Comparison of ENCODE assay signal across 8 cellular contexts in the genomic region with DNA sequence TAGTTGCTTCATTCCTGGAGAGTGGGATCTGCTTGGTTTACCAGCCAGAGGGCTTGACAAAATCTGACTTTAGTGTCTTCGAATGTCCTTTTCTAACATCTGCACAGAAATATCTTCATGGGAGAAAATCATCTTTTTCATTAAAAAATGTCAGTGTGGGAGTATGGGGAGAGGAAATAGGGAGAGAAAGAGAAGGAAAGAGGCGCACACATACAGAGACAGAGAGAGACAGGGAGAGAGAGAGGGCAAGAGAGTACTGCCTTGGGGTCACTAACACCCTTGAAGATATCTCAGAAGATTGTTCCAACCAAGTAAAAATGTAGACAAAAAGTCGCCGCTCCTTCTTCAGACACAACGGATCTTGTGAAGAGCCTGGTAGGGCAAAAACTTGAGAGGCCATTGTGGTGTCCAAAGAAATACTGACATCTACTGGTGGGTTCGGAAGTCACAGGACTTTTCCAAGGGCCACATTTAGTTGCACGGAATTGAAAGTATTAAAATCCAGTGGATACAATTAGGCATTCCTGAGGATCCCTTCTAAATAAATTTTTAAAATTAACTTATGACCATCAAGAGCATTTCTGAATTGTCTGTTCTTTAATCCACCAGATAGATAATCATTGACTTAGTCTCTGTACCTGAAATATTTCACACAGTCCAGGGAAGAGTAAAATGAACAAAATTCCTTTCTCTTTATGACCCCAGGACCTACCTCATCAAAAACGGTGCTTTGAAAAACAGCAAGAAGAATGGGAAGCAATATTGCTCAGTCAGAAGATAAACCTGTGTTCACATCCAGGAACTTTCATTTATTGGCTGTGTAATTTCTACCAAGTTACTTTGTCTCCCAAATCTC. TPM values are rescaled to one million over a fixed set of nuclear protein-coding genes. Genes with fewer than 3 reads are reported as not detected.
DNase-seq lines count a peak whose midpoint lies in the region; ATAC-seq and TF ChIP-seq lines count a peak whose summit lies in the region.

No MANE protein-coding gene starts in this region.

- no peaks in the 10 kb centered on the region for H3K9me3 ChIP-seq in MM.1S (replicated peaks; ENCODE audit: insufficient read depth, low read length)

- H3F3A ChIP-seq in MM.1S (ENCODE audit: insufficient read depth, low read length), result no peaks in the 10 kb centered on the region

- H3K4me1 Mint-ChIP-seq in T-helper 2 cell treated with Interferon-gamma antibody and Interleukin-4, amounts not matched to agents 5 μg/mL and 100 μg/mL, for 36 hours (ENCODE audit: low read depth), result peaks cover 13% of the 10 kb centered on the region
- H3K4me1 Mint-ChIP-seq in brain, result peaks cover 19% of the 10 kb centered on the region

- peak overlapping the region; percentile 29; the same call in 1 of the 2 replicates for H3K9ac ChIP-seq in MM.1S (ENCODE audit: low read length)

- no peak overlapping the region for H3K27ac Mint-ChIP-seq in T-helper 2 cell treated with Interferon-gamma antibody and Interleukin-4, amounts not matched to agents 5 μg/mL and 100 μg/mL, for 36 hours
- peak overlapping the region in 4 of 5 experiments; percentile 48 to 92 (median 62) for H3K27ac Mint-ChIP-seq in brain

- H3K9me2 ChIP-seq in MM.1S (replicated peaks; ENCODE audit: insufficient read depth, low read length), result no peaks in the 10 kb centered on the region

- no peaks in the 10 kb centered on the region for H3K4me1 ChIP-seq in MM.1S (ENCODE audit: low read length)

- H4K20me1 ChIP-seq in MM.1S (ENCODE audit: insufficient read depth, low read length), result no peaks in the 10 kb centered on the region

- TF ChIP-seq CTCF in MM.1S (IDR thresholded peaks at IDR 0.05; ENCODE audit: low read length) (peak; percentile 77), brain (conservative IDR thresholded peaks at IDR 0.05) (peak; percentile 90 to 93)

- H3K36me3 Mint-ChIP-seq in T-helper 2 cell treated with Interferon-gamma antibody and Interleukin-4, amounts not matched to agents 5 μg/mL and 100 μg/mL, for 36 hours (ENCODE audit: low read depth), result no peaks in the 10 kb centered on the region
- H3K36me3 Mint-ChIP-seq in brain, result no peaks in the 10 kb centered on the region

- H2AFZ ChIP-seq in MM.1S (ENCODE audit: low read length), result peak overlapping the region; percentile 47; the same call in 1 of the 2 replicates

- H3K27me3 Mint-ChIP-seq in T-helper 2 cell treated with Interferon-gamma antibody and Interleukin-4, amounts not matched to agents 5 μg/mL and 100 μg/mL, for 36 hours (ENCODE audit: low read depth), result peaks cover 9% of the 10 kb centered on the region
- no peaks in the 10 kb centered on the region for H3K27me3 Mint-ChIP-seq in brain

- ATAC-seq in GM21723 (IDR thresholded peaks at IDR 0.05; ENCODE audit: unreplicated experiment), result peak; percentile 86
- no peak for ATAC-seq in GM18873 (IDR thresholded peaks at IDR 0.05; ENCODE audit: low FRiP score, unreplicated experiment)

- H3K9me3 Mint-ChIP-seq in T-helper 2 cell treated with Interferon-gamma antibody and Interleukin-4, amounts not matched to agents 5 μg/mL and 100 μg/mL, for 36 hours, result peaks cover 16% of the 10 kb centered on the region
- peaks cover 2 to 18% (median 14%) of the 10 kb centered on the region in 5 experiments for H3K9me3 Mint-ChIP-seq in brain

- H3K27me3 ChIP-seq in MM.1S (replicated peaks; ENCODE audit: insufficient read depth, low read length), result no peaks in the 10 kb centered on the region

- DNase-seq in ELF-1 (ENCODE audit: low read depth, low spot score) (peak; percentile 68), MM.1S (peak; percentile 63), iPS-NIHi11 (ENCODE audit: low spot score) (peak; percentile 71)
- peak; percentile 41 for DNase-seq in T-helper 2 cell treated with Interferon-gamma antibody and Interleukin-4, amounts not matched to agents 5 μg/mL and 100 μg/mL, for 36 hours (ENCODE audit: low spot score)
- peak; percentile 14 to 66 (median 15) for DNase-seq in stimulated activated CD4-positive, alpha-beta T cell treated with anti-CD3 and anti-CD28 coated beads, Interleukin-12 subunit alpha, Interleukin-12 subunit beta, amount 100 ng/mL, for 48 hours (ENCODE audit: low read depth in 2 of 3, low spot score in 1 of 3)

- no peaks in the 10 kb centered on the region for H3K36me3 ChIP-seq in MM.1S (replicated peaks; ENCODE audit: insufficient read depth, low read length)

- no peak overlapping the region for H3K27ac ChIP-seq in MM.1S (ENCODE audit: low read length)

- H3K4me2 ChIP-seq in MM.1S (ENCODE audit: low read depth, low read length), result peak overlapping the region; percentile 41; the same call in 1 of the 2 replicates

- 0 out of 2 replicates have a peak overlapping the region, but pooled peaks have one; percentile 10 for H3K4me3 ChIP-seq in MM.1S (ENCODE audit: low read length)

- H3K79me2 ChIP-seq in MM.1S (ENCODE audit: low read length), result no peaks in the 10 kb centered on the region

- peak overlapping the region; percentile 50 for H3K4me3 Mint-ChIP-seq in T-helper 2 cell treated with Interferon-gamma antibody and Interleukin-4, amounts not matched to agents 5 μg/mL and 100 μg/mL, for 36 hours
- peak overlapping the region; percentile 22 to 70 (median 47) for H3K4me3 Mint-ChIP-seq in brain

RNA-seq across cellular contexts. Expression of gene VIM, which starts 29.7 kb away (rescaled TPM):
- 290 TPM for polyA plus RNA-seq in brain (ENCODE audit: insufficient read depth, low read depth, low replicate concordance)

RNA-seq across cellular contexts. Expression of gene TRDMT1, which starts 56.2 kb away (rescaled TPM):
- 3.0 TPM for polyA plus RNA-seq in brain (ENCODE audit: insufficient read depth, low read depth, low replicate concordance)

Comparison
In these comparisons a context has a peak if more than half of its experiments do, and no peak if none do; other contexts are left out.
1. DNase-seq: peak in every context shown above with its lines; median percentile 71 in iPS-NIHi11; 68 in ELF-1; 63 in MM.1S; 41 in T-helper 2 cell treated with Interferon-gamma antibody and Interleukin-4, amounts not matched to agents 5 μg/mL and 100 μg/mL, for 36 hours; 15 in stimulated activated CD4-positive, alpha-beta T cell treated with anti-CD3 and anti-CD28 coated beads, Interleukin-12 subunit alpha, Interleukin-12 subunit beta, amount 100 ng/mL, for 48 hours.